In genomic region chr11:71309611-71310010, GRCh38 we compare ENCODE assay signal across 27 cellular contexts. TPM values are rescaled to one million over a fixed set of nuclear protein-coding genes. Genes with fewer than 3 reads are reported as not detected.
DNase-seq lines count a peak whose midpoint lies in the region; ATAC-seq and TF ChIP-seq lines count a peak whose summit lies in the region.
"Had no signal": no experiment of that assay in that cellular context is flagged by ENCODE, and none has a peak within 500 bp of the region (broad histone marks: within the 10 kb centered on the region; RNA-seq: fewer than 3 reads in every experiment).

No MANE protein-coding gene starts in this region.

- no peak overlapping the region for H3K9ac ChIP-seq in endodermal cell (ENCODE audit: extremely low read depth, low read length, poor library complexity, severe bottlenecking)
- H3K9ac ChIP-seq: GM23248 had no signal

- H3K27me3 ChIP-seq in endodermal cell (ENCODE audit: control insufficient read depth, insufficient read depth, low read length, poor library complexity, severe bottlenecking) (no peaks in the 10 kb centered on the region), spleen (replicated peaks in 1 of 7) (peaks cover 0 to 9% (median 0%) of the 10 kb centered on the region in 7 donors)
- H3K27me3 ChIP-seq: upper lobe of left lung had no signal

- no peaks in the 10 kb centered on the region for H3K4me1 ChIP-seq in endodermal cell (ENCODE audit: control insufficient read depth, insufficient read depth, low read length)
- no peaks in the 10 kb centered on the region for H3K4me1 ChIP-seq in spleen
- H3K4me1 ChIP-seq: foreskin keratinocyte, heart right ventricle, upper lobe of left lung had no signal

- WGBS in endodermal cell (ENCODE audit: insufficient coverage in 1 of 2, insufficient read length in 1 of 2), 2 experiments: 94% methylated on average over 1 of the region's 1 CpG; no CpG with 5 or more reads in 1 of the 2 experiments
- 88 to 97% (median 90%) methylated on average over 1 of the region's 1 CpG for WGBS in spleen, 5 donors

- H3K36me3 ChIP-seq in endodermal cell (ENCODE audit: control insufficient read depth, insufficient read depth, low read length): no peaks in the 10 kb centered on the region
- no peaks in the 10 kb centered on the region for H3K36me3 ChIP-seq in spleen
- H3K36me3 ChIP-seq: heart right ventricle, upper lobe of left lung had no signal

- H3K4me1 Mint-ChIP-seq in endodermal cell: no peaks in the 10 kb centered on the region
- no peaks in the 10 kb centered on the region for H3K4me1 Mint-ChIP-seq in CD14-positive monocyte
- H3K4me1 Mint-ChIP-seq: activated naive CD4-positive, alpha-beta T cell treated with anti-CD3 and anti-CD28 coated beads, Interleukin-2, amount 50 U/mL, for 24 hours had no signal

- peaks cover 9% of the 10 kb centered on the region for H3K27me3 Mint-ChIP-seq in endodermal cell (ENCODE audit: insufficient read depth)
- H3K27me3 Mint-ChIP-seq in CD14-positive monocyte (ENCODE audit: low read depth in 3 of 3): peaks cover 3 to 5% (median 4%) of the 10 kb centered on the region in 3 donors
- H3K27me3 Mint-ChIP-seq: CD4-positive, alpha-beta T cell had no signal

- ATAC-seq in GM18520 (IDR thresholded peaks at IDR 0.05; ENCODE audit: unreplicated experiment): no peak
- ATAC-seq: esophagus mucosa, foreskin keratinocyte, heart right ventricle, left colon had no signal

- H3K4me3 ChIP-seq in endodermal cell (ENCODE audit: low read length) (no peak overlapping the region), spleen (no peak overlapping the region)
- H3K4me3 ChIP-seq: GM23248, heart right ventricle, PC-9, upper lobe of left lung had no signal

- no peak for TF ChIP-seq RAD21 in Ishikawa (IDR thresholded peaks at IDR 0.05; ENCODE audit: low read depth)

- H3K36me3 Mint-ChIP-seq in endodermal cell (ENCODE audit: low read depth) (no peaks in the 10 kb centered on the region), CD14-positive monocyte (no peaks in the 10 kb centered on the region)
- H3K36me3 Mint-ChIP-seq: activated naive CD4-positive, alpha-beta T cell treated with anti-CD3 and anti-CD28 coated beads, Interleukin-2, amount 50 U/mL, for 24 hours had no signal

- DNase-seq in GM13976 (ENCODE audit: low spot score) (peak; percentile 13), endodermal cell (peak; percentile 34), spleen (peak; percentile 21), CD14-positive monocyte (ENCODE audit: low spot score) (no peak), SIG-M5 treated with dmso at 0.1 percent for 504 hours (lab: John Stamatoyannopoulos, UW; ENCODE audit: unreplicated experiment) (no peak)
- DNase-seq: activated CD4-positive, alpha-beta T cell treated with anti-CD3 and anti-CD28 coated beads, Interleukin-2, amount 50 U/mL, for 4 hours; activated CD8-positive, alpha-beta memory T cell treated with anti-CD3 and anti-CD28 coated beads, Interleukin-2, amount 50 U/mL, for 4 hours; amygdala; CD4-positive, alpha-beta T cell; foreskin keratinocyte; GM23248; heart right ventricle; left colon; mesendoderm; NCI-H1048; NCI-H187; NCI-H2171 treated with DMSO at 0.1 percent for 48 hours; NCI-H524 treated with DMSO at 0.1 percent for 48 hours; PC-9; SHP77 treated with DMSO at 0.1 percent for 48 hours; T1000 had no signal

- H3K27ac Mint-ChIP-seq in endodermal cell (no peak overlapping the region), CD14-positive monocyte (no peak overlapping the region)
- H3K27ac Mint-ChIP-seq: activated naive CD4-positive, alpha-beta T cell treated with anti-CD3 and anti-CD28 coated beads, Interleukin-2, amount 50 U/mL, for 24 hours; activated T-helper 1 cell treated with anti-CD3 and anti-CD28 coated beads, Interleukin-12 subunit alpha, Interleukin-12 subunit beta, Interleukin-2, Interleukin-4 antibody, amounts not matched to agents 30 ng/mL and 10 ng/mL and 1 ng/mL, durations not matched to agents 14 hours and 24 hours and 36 hours; CD4-positive, alpha-beta T cell had no signal

- TF ChIP-seq POLR2A in spleen (IDR thresholded peaks at IDR 0.05): no peak

- no peak for TF ChIP-seq EP300 in Ishikawa (IDR thresholded peaks at IDR 0.05; ENCODE audit: borderline replicate concordance)

- H3K9me3 ChIP-seq in endodermal cell (ENCODE audit: control insufficient read depth, low read length) (peaks cover 1% of the 10 kb centered on the region), spleen (no peaks in the 10 kb centered on the region)
- H3K9me3 ChIP-seq: upper lobe of left lung had no signal

- no peak overlapping the region for H3K27ac ChIP-seq in endodermal cell (ENCODE audit: low read depth, low read length)
- H3K27ac ChIP-seq in spleen: no peak overlapping the region
- H3K27ac ChIP-seq: foreskin keratinocyte, GM23248, heart right ventricle, PC-9, upper lobe of left lung had no signal

- TF ChIP-seq CTCF in GM13976 (IDR thresholded peaks at IDR 0.05; ENCODE audit: borderline replicate concordance, control extremely low read depth, extremely low read depth, insufficient read depth, missing control alignments) (no peak), endodermal cell (conservative IDR thresholded peaks at IDR 0.05) (no peak), spleen (IDR thresholded peaks at IDR 0.05 in 8 of 11, conservative IDR thresholded peaks at IDR 0.05 in 3 of 11) (no peak), CD14-positive monocyte (IDR thresholded peaks at IDR 0.05) (no peak)

- H3K4me3 Mint-ChIP-seq in endodermal cell: no peak overlapping the region
- no peak overlapping the region for H3K4me3 Mint-ChIP-seq in CD14-positive monocyte
- H3K4me3 Mint-ChIP-seq: activated naive CD4-positive, alpha-beta T cell treated with anti-CD3 and anti-CD28 coated beads, Interleukin-2, amount 50 U/mL, for 24 hours; activated T-helper 1 cell treated with anti-CD3 and anti-CD28 coated beads, Interleukin-12 subunit alpha, Interleukin-12 subunit beta, Interleukin-2, Interleukin-4 antibody, amounts not matched to agents 30 ng/mL and 10 ng/mL and 1 ng/mL, durations not matched to agents 14 hours and 24 hours and 36 hours; CD4-positive, alpha-beta T cell had no signal

- H3K9me3 Mint-ChIP-seq in endodermal cell (peaks cover 18% of the 10 kb centered on the region), CD14-positive monocyte (peaks cover 0 to 6% (median 1%) of the 10 kb centered on the region in 7 donors)
- H3K9me3 Mint-ChIP-seq: activated naive CD4-positive, alpha-beta T cell treated with anti-CD3 and anti-CD28 coated beads, Interleukin-2, amount 50 U/mL, for 24 hours; activated T-helper 1 cell treated with anti-CD3 and anti-CD28 coated beads, Interleukin-12 subunit alpha, Interleukin-12 subunit beta, Interleukin-2, Interleukin-4 antibody, amounts not matched to agents 30 ng/mL and 10 ng/mL and 1 ng/mL, durations not matched to agents 14 hours and 24 hours and 36 hours had no signal

- intact Hi-C loops in spleen (cut with DNase I; ENCODE audit: low total_unique reads) (no loop called here), CD14-positive monocyte (cut with micrococcal nuclease) (no loop called here)

- in situ Hi-C loops in GM13976 (cut with MboI; ENCODE audit: low sequenced_read_pairs, unreplicated experiment): no loop called here

TF ChIP-seq in Ishikawa, 13 proteins besides CTCF, POLR2A, EP300 and RAD21:
- TF ChIP-seq REST (IDR thresholded peaks at IDR 0.05; ENCODE audit: low read depth) (no peak), USF1 (IDR thresholded peaks at IDR 0.05) (peak; percentile 75), NFIC (IDR thresholded peaks at IDR 0.05) (no peak)
TF ChIP-seq in Ishikawa: peak in this region for 1.

RNA-seq across cellular contexts. Expression of gene SHANK2, which starts 57.2 kb away (rescaled TPM):
- total RNA-seq in endodermal cell: 10 to 100 TPM; 22.3 to 49.6 TPM
- 6.4 TPM for polyA plus RNA-seq in endodermal cell (2013, experiment 1 of 2)
- polyA plus RNA-seq in endodermal cell (2013, experiment 2 of 2): 7.0 TPM
- 10 to 100 TPM in 5 of 7 donors, 1 to 10 TPM in 2; 5.7 to 23.8 (median 12.1) TPM for total RNA-seq in spleen
- polyA plus RNA-seq in spleen: 1 to 10 TPM in 1 of 3 donors, under 1 TPM in 2; 0.30 to 1.4 (median 0.61) TPM
- not detected for polyA plus RNA-seq in CD14-positive monocyte
- total RNA-seq: activated T-helper 1 cell treated with anti-CD3 and anti-CD28 coated beads, Interleukin-12 subunit alpha, Interleukin-12 subunit beta, Interleukin-2, Interleukin-4 antibody, amounts not matched to agents 30 ng/mL and 10 ng/mL and 1 ng/mL, durations not matched to agents 14 hours and 24 hours and 36 hours; CD4-positive, alpha-beta T cell had no signal

Comparison
In these comparisons a context has a peak if more than half of its experiments do, and no peak if none do; other contexts are left out.
1. DNase-seq: peak in GM13976 (single experiment), endodermal cell (single experiment) and spleen (single experiment); none in CD14-positive monocyte (single experiment) and SIG-M5 treated with dmso at 0.1 percent for 504 hours (single experiment).